13 cellular contexts compared by ENCODE assay signal in genomic region chr15:31598620-31599019, GRCh38.
DNase-seq lines count a peak whose midpoint lies in the region; ATAC-seq, FAIRE-seq and TF ChIP-seq lines count a peak whose summit lies in the region.
"Had no signal": no experiment of that assay in that cellular context is flagged by ENCODE, and none has a peak within 500 bp of the region (broad histone marks: within the 10 kb centered on the region; RNA-seq: fewer than 3 reads in every experiment).

No MANE protein-coding gene starts in this region.

- no peak for TF ChIP-seq RAD21 in H1 (IDR thresholded peaks at IDR 0.05 in 1 of 2, conservative IDR thresholded peaks at IDR 0.05 in 1 of 2; ENCODE audit: low read depth in 2 of 2, low read length in 2 of 2)

- H3K4me3 Mint-ChIP-seq in activated CD8-positive, alpha-beta memory T cell treated with anti-CD3 and anti-CD28 coated beads, Interleukin-2, amount 10 ng/mL, durations not matched to agents 7 days and 5 days = no peak overlapping the region
- H3K4me3 Mint-ChIP-seq in stimulated activated effector memory CD8-positive, alpha-beta T cell treated with anti-CD3 and anti-CD28 coated beads, Interleukin-12 subunit alpha, Interleukin-12 subunit beta, amount 100 ng/mL, for 72 hours = no peak overlapping the region
- H3K4me3 Mint-ChIP-seq: activated CD8-positive, alpha-beta T cell treated with anti-CD3 and anti-CD28 coated beads, Interleukin-2, amount 10 ng/mL, durations not matched to agents 7 days and 5 days; activated naive CD4-positive, alpha-beta T cell treated with anti-CD3 and anti-CD28 coated beads, Interleukin-2, amount 10 ng/mL, durations not matched to agents 7 days and 5 days; central memory CD8-positive, alpha-beta T cell had no signal

- POLR2A ChIA-PET in HEK293 (lab: Yijun Ruan, JAX) (no interaction called here), H1 (lab: Charles Lee; ENCODE audit: partially characterized antibody) (no interaction called here)

- no peak overlapping the region for H2BK5ac ChIP-seq in H1 (ENCODE audit: low read depth, low read length)

- H3K9me3 Mint-ChIP-seq in activated CD8-positive, alpha-beta memory T cell treated with anti-CD3 and anti-CD28 coated beads, Interleukin-2, amount 10 ng/mL, durations not matched to agents 7 days and 5 days (ENCODE audit: low read depth) = no peaks in the 10 kb centered on the region
- no peaks in the 10 kb centered on the region for H3K9me3 Mint-ChIP-seq in stimulated activated effector memory CD8-positive, alpha-beta T cell treated with anti-CD3 and anti-CD28 coated beads, Interleukin-12 subunit alpha, Interleukin-12 subunit beta, amount 100 ng/mL, for 72 hours
- H3K9me3 Mint-ChIP-seq: activated naive CD4-positive, alpha-beta T cell treated with anti-CD3 and anti-CD28 coated beads, Interleukin-2, amount 10 ng/mL, durations not matched to agents 7 days and 5 days; central memory CD8-positive, alpha-beta T cell had no signal

- H3K18ac ChIP-seq in H1 (ENCODE audit: extremely low read depth, low read length) = peak overlapping the region; percentile 60; the same call in 1 of the 2 replicates

- DNase-seq in NCI-H526 (lab: John Stamatoyannopoulos, UW) = peak; percentile 55 to 82
- DNase-seq in H1 (ENCODE audit: low read depth in 1 of 2, low spot score in 2 of 2) = peak; percentile 50 to 67
- DNase-seq in osteoblast (ENCODE audit: insufficient read length, low spot score, missing footprints) = no peak
- DNase-seq in activated CD8-positive, alpha-beta memory T cell treated with anti-CD3 and anti-CD28 coated beads, Interleukin-2, amount 10 ng/mL, durations not matched to agents 7 days and 5 days = no peak
- no peak for DNase-seq in SK-N-DZ (ENCODE audit: low spot score)
- DNase-seq in stimulated activated effector memory CD8-positive, alpha-beta T cell treated with anti-CD3 and anti-CD28 coated beads, Interleukin-12 subunit alpha, Interleukin-12 subunit beta, amount 100 ng/mL, for 72 hours (ENCODE audit: low spot score in 2 of 2) = no peak
- DNase-seq: activated CD8-positive, alpha-beta T cell treated with anti-CD3 and anti-CD28 coated beads, Interleukin-2, amount 10 ng/mL, durations not matched to agents 7 days and 5 days; activated naive CD4-positive, alpha-beta T cell treated with anti-CD3 and anti-CD28 coated beads, Interleukin-2, amount 10 ng/mL, durations not matched to agents 7 days and 5 days; Peyer's patch had no signal

- H3K23me2 ChIP-seq in H1 (ENCODE audit: low read depth, low read length) = no peaks in the 10 kb centered on the region

- H3K23ac ChIP-seq in H1 (ENCODE audit: insufficient read length) = no peak overlapping the region

- H2BK12ac ChIP-seq in H1 (ENCODE audit: low read depth, low read length) = peak overlapping the region; percentile 84; the same call in 1 of the 2 replicates

- H3K56ac ChIP-seq in H1 (replicated peaks; ENCODE audit: insufficient read length, low read depth, low read length) = no peak overlapping the region

- no peak overlapping the region for H4K8ac ChIP-seq in H1 (ENCODE audit: extremely low read depth, insufficient read depth, low read length)

- H3K36me3 Mint-ChIP-seq in activated CD8-positive, alpha-beta memory T cell treated with anti-CD3 and anti-CD28 coated beads, Interleukin-2, amount 10 ng/mL, durations not matched to agents 7 days and 5 days = no peaks in the 10 kb centered on the region
- H3K36me3 Mint-ChIP-seq in stimulated activated effector memory CD8-positive, alpha-beta T cell treated with anti-CD3 and anti-CD28 coated beads, Interleukin-12 subunit alpha, Interleukin-12 subunit beta, amount 100 ng/mL, for 72 hours = no peaks in the 10 kb centered on the region
- H3K36me3 Mint-ChIP-seq: activated naive CD4-positive, alpha-beta T cell treated with anti-CD3 and anti-CD28 coated beads, Interleukin-2, amount 10 ng/mL, durations not matched to agents 7 days and 5 days had no signal

- no peak overlapping the region for H4K5ac ChIP-seq in H1 (ENCODE audit: insufficient read length, low read depth, low read length)

- H3K79me1 ChIP-seq in H1 (ENCODE audit: low read depth, low read length) = no peaks in the 10 kb centered on the region

- no peak for TF ChIP-seq EP300 in H1 (IDR thresholded peaks at IDR 0.05; ENCODE audit: borderline replicate concordance in 1 of 2, low read depth in 2 of 2, low read length in 2 of 2)

- no peak for TF ChIP-seq POLR2A in H1 (IDR thresholded peaks at IDR 0.05; ENCODE audit: control extremely low read depth in 1 of 2, low read depth in 2 of 2, low read length in 2 of 2)

- H2BK15ac ChIP-seq in H1 (ENCODE audit: low read length) = no peak overlapping the region

- H4K91ac ChIP-seq in H1 (replicated peaks; ENCODE audit: insufficient read length, low read length) = no peak overlapping the region

- FAIRE-seq in H1 (lab: Jason Lieb, UNC) = no peak
- FAIRE-seq: K562 had no signal

- H3K4me2 ChIP-seq in H1 (ENCODE audit: insufficient read depth in 1 of 2, low read depth in 2 of 2, low read length in 2 of 2) (peak overlapping the region; percentile 6 to 44; a peak in 1 of 4 replicates), osteoblast (ENCODE audit: insufficient read depth, low read length) (no peak overlapping the region)

- H2BK120ac ChIP-seq in H1 (replicated peaks; ENCODE audit: low read depth, low read length) = no peak overlapping the region

- H3K27ac ChIP-seq in HEK293 (ENCODE audit: extremely low read depth, low read depth, low read length) (no peak overlapping the region), H1 (ENCODE audit: low read depth, low read length) (peak overlapping the region; percentile 45), osteoblast (ENCODE audit: low read depth, low read length) (no peak overlapping the region)
- H3K27ac ChIP-seq: C4-2B, Peyer's patch had no signal

- H3K36me3 ChIP-seq in HEK293 (ENCODE audit: control insufficient read depth in 2 of 2, insufficient read depth in 1 of 2, low read length in 2 of 2) (no peaks in the 10 kb centered on the region), H1 (ENCODE audit: control insufficient read depth in 2 of 4, insufficient read depth in 4 of 4, low read length in 3 of 4) (no peaks in the 10 kb centered on the region), osteoblast (ENCODE audit: insufficient read depth, low read length) (no peaks in the 10 kb centered on the region)
- H3K36me3 ChIP-seq: Peyer's patch had no signal

- TF ChIP-seq CTCF in HEK293 (tag by site-specific recombination; IDR thresholded peaks at IDR 0.05) = no peak
- no peak for TF ChIP-seq CTCF in H1 (IDR thresholded peaks at IDR 0.05; ENCODE audit: control extremely low read depth in 1 of 3, insufficient read depth in 1 of 3, low read depth in 1 of 3, low read length in 3 of 3)
- no peak for TF ChIP-seq CTCF in osteoblast (IDR thresholded peaks at IDR 0.05; ENCODE audit: extremely low read depth, low read depth, low read length)

- H2BK20ac ChIP-seq in H1 (ENCODE audit: low read length) = no peak overlapping the region

- H2AK5ac ChIP-seq in H1 (ENCODE audit: low read depth, low read length) = no peak overlapping the region

- H4K20me1 ChIP-seq in H1 (replicated peaks in 1 of 2; ENCODE audit: control insufficient read depth in 1 of 2, insufficient read depth in 2 of 2, low read length in 2 of 2) (no peaks in the 10 kb centered on the region), osteoblast (ENCODE audit: insufficient read depth, low read length) (no peaks in the 10 kb centered on the region)

- peak overlapping the region; percentile 88 for H2AFZ ChIP-seq in H1 (ENCODE audit: low read length)
- H2AFZ ChIP-seq in osteoblast (ENCODE audit: low read length) = peak overlapping the region; percentile 29

- no peaks in the 10 kb centered on the region for H3K9me3 ChIP-seq in HEK293 (ENCODE audit: control insufficient read depth, insufficient read depth, low read depth, low read length)
- H3K9me3 ChIP-seq in H1 (ENCODE audit: insufficient read depth in 2 of 2, low read depth in 1 of 2, low read length in 1 of 2) = no peaks in the 10 kb centered on the region
- no peaks in the 10 kb centered on the region for H3K9me3 ChIP-seq in osteoblast (ENCODE audit: low read depth, low read length)
- H3K9me3 ChIP-seq: Peyer's patch had no signal

- H3K4me1 Mint-ChIP-seq in activated CD8-positive, alpha-beta memory T cell treated with anti-CD3 and anti-CD28 coated beads, Interleukin-2, amount 10 ng/mL, durations not matched to agents 7 days and 5 days = no peaks in the 10 kb centered on the region
- H3K4me1 Mint-ChIP-seq in stimulated activated effector memory CD8-positive, alpha-beta T cell treated with anti-CD3 and anti-CD28 coated beads, Interleukin-12 subunit alpha, Interleukin-12 subunit beta, amount 100 ng/mL, for 72 hours = no peaks in the 10 kb centered on the region
- H3K4me1 Mint-ChIP-seq: activated naive CD4-positive, alpha-beta T cell treated with anti-CD3 and anti-CD28 coated beads, Interleukin-2, amount 10 ng/mL, durations not matched to agents 7 days and 5 days; central memory CD8-positive, alpha-beta T cell had no signal

- no peaks in the 10 kb centered on the region for H3K4me1 ChIP-seq in HEK293 (ENCODE audit: control insufficient read depth, insufficient read depth, low read length)
- H3K4me1 ChIP-seq in H1 (replicated peaks in 1 of 4; ENCODE audit: control insufficient read depth in 3 of 4, insufficient read depth in 4 of 4, low read length in 3 of 4) = peaks cover 0 to 7% (median 4%) of the 10 kb centered on the region in 4 experiments; a peak in 4 of 7 replicates
- no peaks in the 10 kb centered on the region for H3K4me1 ChIP-seq in osteoblast (ENCODE audit: insufficient read depth, low read length)
- H3K4me1 ChIP-seq: Peyer's patch had no signal

- H3K4ac ChIP-seq in H1 (replicated peaks; ENCODE audit: insufficient read length, low read depth, low read length) = no peak overlapping the region

- CTCF ChIA-PET in HEK293 (lab: Yijun Ruan, JAX) (no interaction called here), H1 (lab: Charles Lee; ENCODE audit: partially characterized antibody) (interaction anchor here (1.1 to 3.1 kb wide), 3 partner anchors 10 to 379 kb away, joined by 4 to 10 read pairs (median 4); no protein-coding TSS in a partner anchor)
- CTCF ChIA-PET in activated CD8-positive, alpha-beta memory T cell treated with anti-CD3 and anti-CD28 coated beads, Interleukin-2, amount 10 ng/mL, durations not matched to agents 7 days and 5 days (lab: Charles Lee) = no interaction called here

- no peaks in the 10 kb centered on the region for H3K27me3 ChIP-seq in H1 (replicated peaks in 1 of 4; ENCODE audit: control insufficient read depth in 3 of 4, extremely low read depth in 1 of 4, insufficient read depth in 3 of 4, low read length in 3 of 4)
- no peaks in the 10 kb centered on the region for H3K27me3 ChIP-seq in osteoblast (ENCODE audit: insufficient read depth, low read length)
- H3K27me3 ChIP-seq: Peyer's patch had no signal

- H3K27me3 Mint-ChIP-seq in activated CD8-positive, alpha-beta memory T cell treated with anti-CD3 and anti-CD28 coated beads, Interleukin-2, amount 10 ng/mL, durations not matched to agents 7 days and 5 days = peaks cover 27% of the 10 kb centered on the region

- no peak overlapping the region for H3K14ac ChIP-seq in H1 (ENCODE audit: insufficient read length)

- ATAC-seq in activated CD8-positive, alpha-beta memory T cell treated with anti-CD3 and anti-CD28 coated beads, Interleukin-2, amount 10 ng/mL, durations not matched to agents 7 days and 5 days = no peak
- ATAC-seq in stimulated activated effector memory CD8-positive, alpha-beta T cell treated with anti-CD3 and anti-CD28 coated beads, Interleukin-12 subunit alpha, Interleukin-12 subunit beta, amount 100 ng/mL, for 72 hours = no peak
- ATAC-seq: activated CD8-positive, alpha-beta T cell treated with anti-CD3 and anti-CD28 coated beads, Interleukin-2, amount 10 ng/mL, durations not matched to agents 7 days and 5 days; K562 had no signal

- no peaks in the 10 kb centered on the region for H3K79me2 ChIP-seq in H1 (ENCODE audit: control insufficient read depth in 1 of 2, insufficient read depth in 2 of 2, low read length in 2 of 2)
- no peaks in the 10 kb centered on the region for H3K79me2 ChIP-seq in osteoblast (ENCODE audit: insufficient read depth, low read length)

- no peak overlapping the region for H3K27ac Mint-ChIP-seq in activated CD8-positive, alpha-beta memory T cell treated with anti-CD3 and anti-CD28 coated beads, Interleukin-2, amount 10 ng/mL, durations not matched to agents 7 days and 5 days
- no peak overlapping the region for H3K27ac Mint-ChIP-seq in stimulated activated effector memory CD8-positive, alpha-beta T cell treated with anti-CD3 and anti-CD28 coated beads, Interleukin-12 subunit alpha, Interleukin-12 subunit beta, amount 100 ng/mL, for 72 hours
- H3K27ac Mint-ChIP-seq: activated CD8-positive, alpha-beta T cell treated with anti-CD3 and anti-CD28 coated beads, Interleukin-2, amount 10 ng/mL, durations not matched to agents 7 days and 5 days; activated naive CD4-positive, alpha-beta T cell treated with anti-CD3 and anti-CD28 coated beads, Interleukin-2, amount 10 ng/mL, durations not matched to agents 7 days and 5 days had no signal

- H3K9ac ChIP-seq in H1 (replicated peaks in 1 of 4; ENCODE audit: extremely low read depth in 1 of 4, low read depth in 3 of 4, low read length in 3 of 4) = no peak overlapping the region

- 34% methylated on average over 7 of the region's 7 CpGs; no CpG with 5 or more reads in 1 of the 2 experiments for WGBS in H1 (ENCODE audit: extremely low coverage in 1 of 2, insufficient coverage in 1 of 2, insufficient read length in 1 of 2, insufficient replicate concordance in 2 of 2, low coverage in 1 of 2, low lambda C conversion rate in 2 of 2, missing lambda C conversion rate in 1 of 2), 2 experiments

- H3K4me3 ChIP-seq in HEK293 (ENCODE audit: low read depth, low read length) (no peak overlapping the region), H1 (ENCODE audit: extremely low read depth in 1 of 4, insufficient read depth in 2 of 4, low read depth in 3 of 4, low read length in 4 of 4) (no peak overlapping the region; a peak in 1 of 8 replicates), osteoblast (ENCODE audit: insufficient read depth, low read length) (no peak overlapping the region)
- H3K4me3 ChIP-seq: K562, Peyer's patch had no signal

Comparison
In these comparisons a context has a peak if more than half of its experiments do, and no peak if none do; other contexts are left out.
1. DNase-seq: peak in NCI-H526 (2 of 2) and H1 (2 of 2); none in osteoblast (single experiment), activated CD8-positive, alpha-beta memory T cell treated with anti-CD3 and anti-CD28 coated beads, Interleukin-2, amount 10 ng/mL, durations not matched to agents 7 days and 5 days (single experiment), SK-N-DZ (single experiment) and stimulated activated effector memory CD8-positive, alpha-beta T cell treated with anti-CD3 and anti-CD28 coated beads, Interleukin-12 subunit alpha, Interleukin-12 subunit beta, amount 100 ng/mL, for 72 hours (0 of 2).
2. Of the 6 proteins assayed by ChIP-seq in both HEK293 and H1: peak only in HEK293: none; only in H1: YY1; in both: none; in neither: 5.